ENCODE assay signal across 8 cellular contexts in the genomic region with DNA sequence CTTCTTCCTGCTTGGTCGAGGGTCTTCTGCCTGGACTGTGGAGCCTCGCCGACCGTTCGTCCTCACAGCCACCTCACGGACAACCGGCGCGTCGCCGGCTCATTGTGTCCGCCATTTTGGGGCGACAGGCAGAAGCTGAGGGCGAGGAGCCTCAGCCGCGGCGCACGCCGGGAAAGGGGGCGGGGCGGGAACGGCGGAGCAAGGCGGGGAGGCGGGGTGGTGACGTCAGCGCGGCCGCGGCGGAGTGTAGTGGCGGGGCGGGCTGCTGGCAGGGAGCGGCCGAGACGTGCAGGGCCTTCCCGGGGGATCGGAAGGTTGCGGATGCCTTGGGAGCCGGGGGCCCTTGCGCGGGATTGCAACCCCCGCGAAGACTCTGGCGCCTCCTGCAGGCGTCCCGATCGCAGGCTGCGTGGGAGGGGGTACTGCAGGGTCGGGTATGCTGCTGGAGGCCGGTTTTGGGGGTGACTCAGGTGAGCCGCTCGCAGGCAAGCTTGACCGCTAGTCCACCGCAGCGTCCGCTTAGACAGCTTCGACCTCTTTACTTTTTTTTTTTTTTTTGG. TPM values are rescaled to one million over a fixed set of nuclear protein-coding genes. Genes with fewer than 3 reads are reported as not detected.
DNase-seq lines count a peak whose midpoint lies in the region; ATAC-seq, FAIRE-seq and TF ChIP-seq lines count a peak whose summit lies in the region.

A gene with protein sequence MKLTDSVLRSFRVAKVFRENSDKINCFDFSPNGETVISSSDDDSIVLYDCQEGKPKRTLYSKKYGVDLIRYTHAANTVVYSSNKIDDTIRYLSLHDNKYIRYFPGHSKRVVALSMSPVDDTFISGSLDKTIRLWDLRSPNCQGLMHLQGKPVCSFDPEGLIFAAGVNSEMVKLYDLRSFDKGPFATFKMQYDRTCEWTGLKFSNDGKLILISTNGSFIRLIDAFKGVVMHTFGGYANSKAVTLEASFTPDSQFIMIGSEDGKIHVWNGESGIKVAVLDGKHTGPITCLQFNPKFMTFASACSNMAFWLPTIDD (minus strand): TSS at position 140 of the 560 bp plus-strand sequence. CDS start 288 bp downstream, outside the sequence.

- ATAC-seq in GM19025 (IDR thresholded peaks at IDR 0.05; ENCODE audit: low read depth, unreplicated experiment) (peak; percentile 90), HG03342 (IDR thresholded peaks at IDR 0.05; ENCODE audit: unreplicated experiment) (peak; percentile 77)
- peak; percentile 85 to 87 for ATAC-seq in activated CD4-positive, CD25-positive, alpha-beta regulatory T cell treated with anti-CD3 and anti-CD28 coated beads, Interleukin-2, amount 50 U/mL, for 24 hours
- peak; percentile 79 for ATAC-seq in central memory CD8-positive, alpha-beta T cell (replicated peaks; ENCODE audit: extremely low read depth, poor library complexity, severe bottlenecking)

- peak within 1 kb of the TSS; percentile 98 for H3K27ac ChIP-seq in kidney (ENCODE audit: low read depth in 2 of 2, low read length in 2 of 2)

- H3K4me1 Mint-ChIP-seq in central memory CD8-positive, alpha-beta T cell: peaks cover 74% of the 10 kb centered on the region

- peak within 1 kb of the TSS; percentile 95 for H3K4me3 Mint-ChIP-seq in central memory CD8-positive, alpha-beta T cell

- no peaks in the 10 kb centered on the region for H3K9me3 Mint-ChIP-seq in central memory CD8-positive, alpha-beta T cell

- peaks cover 16 to 25% of the 10 kb centered on the region in 2 donors for H3K4me1 ChIP-seq in kidney (ENCODE audit: control insufficient read depth in 1 of 2, insufficient read depth in 1 of 2, low read depth in 1 of 2, low read length in 2 of 2)

- intact Hi-C loops in kidney (cut with DNase I): no loop called here

- H3K4me3 ChIP-seq in kidney (ENCODE audit: low read length in 2 of 2): peak within 1 kb of the TSS; percentile 94

- TF ChIP-seq CTCF in kidney (IDR thresholded peaks at IDR 0.05; ENCODE audit: borderline replicate concordance, extremely low read depth, insufficient read depth): no peak

- H3K27me3 Mint-ChIP-seq in central memory CD8-positive, alpha-beta T cell: no peaks in the 10 kb centered on the region

- H3K36me3 ChIP-seq in kidney (ENCODE audit: control insufficient read depth in 1 of 2, insufficient read depth in 2 of 2, low read length in 2 of 2): no peaks in the 10 kb centered on the region

- H3K9me3 ChIP-seq in kidney (ENCODE audit: control insufficient read depth in 1 of 2, low read length in 2 of 2): no peaks in the 10 kb centered on the region

- H3K36me3 Mint-ChIP-seq in central memory CD8-positive, alpha-beta T cell (ENCODE audit: insufficient read depth): peaks cover 45% of the 10 kb centered on the region

- FAIRE-seq in kidney (lab: Jason Lieb, UNC): no peak

- peak within 1 kb of the TSS; percentile 86 to 99 for H3K9ac ChIP-seq in kidney (ENCODE audit: low read length in 2 of 2)

- H3K27ac Mint-ChIP-seq in central memory CD8-positive, alpha-beta T cell (ENCODE audit: low read depth): peak within 1 kb of the TSS; percentile 94

- DNase-seq in AG20443 (ENCODE audit: low spot score) (peak; percentile 97), NCI-H446 (lab: John Stamatoyannopoulos, UW) (peak; percentile 66 to 89), kidney (peak; percentile 99)
- peak; percentile 94 to 95 for DNase-seq in central memory CD8-positive, alpha-beta T cell (ENCODE audit: low spot score in 2 of 2)
- peak; percentile 99 for DNase-seq in stimulated activated CD4-positive, alpha-beta T cell treated with anti-CD3 and anti-CD28 coated beads, Interleukin-15, amount 100 ng/mL, for 24 hours

RNA-seq across cellular contexts. Expression of the gene that starts here (rescaled TPM):
- 75.8 TPM for total RNA-seq in kidney
- 20.9 TPM for polyA plus RNA-seq in kidney (ENCODE audit: insufficient read depth, low read depth, low replicate concordance)

Comparison
In these comparisons a context has a peak if more than half of its experiments do, and no peak if none do; other contexts are left out.
1. Peak in every context shown above with its lines: DNase-seq, ATAC-seq, H3K4me3 ChIP-seq and H3K27ac ChIP-seq.